ENCODE assay signal across 1 cellular context in the genomic region with DNA sequence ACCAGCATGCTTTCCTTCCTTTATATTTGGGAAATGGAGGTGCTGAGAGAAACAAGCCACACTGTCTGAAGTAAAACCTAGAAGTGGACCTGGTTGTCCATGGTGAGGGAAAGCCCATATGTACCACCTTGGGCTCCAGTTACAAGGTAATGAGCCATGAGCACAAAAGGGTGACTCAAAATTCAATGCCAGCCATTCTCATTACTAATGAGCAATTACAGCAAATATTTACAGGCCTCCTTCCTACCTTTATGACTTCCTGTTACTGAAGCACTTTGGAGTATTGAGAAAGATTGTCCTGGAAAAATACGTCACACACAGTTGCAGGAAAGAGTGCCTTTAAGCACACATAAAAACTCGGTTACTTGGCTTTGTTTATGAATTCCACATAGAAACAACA.
A peak's percentile ranks its signal among the peaks of the same experiment; 100 is the strongest.
TF ChIP-seq lines count a peak whose summit lies in the region.

No MANE protein-coding gene starts in this region.

TF ChIP-seq in HCT116, 20 proteins besides CTCF, POLR2A, EP300 and RAD21 (continued from another document):
- TF ChIP-seq, protein P1, sequence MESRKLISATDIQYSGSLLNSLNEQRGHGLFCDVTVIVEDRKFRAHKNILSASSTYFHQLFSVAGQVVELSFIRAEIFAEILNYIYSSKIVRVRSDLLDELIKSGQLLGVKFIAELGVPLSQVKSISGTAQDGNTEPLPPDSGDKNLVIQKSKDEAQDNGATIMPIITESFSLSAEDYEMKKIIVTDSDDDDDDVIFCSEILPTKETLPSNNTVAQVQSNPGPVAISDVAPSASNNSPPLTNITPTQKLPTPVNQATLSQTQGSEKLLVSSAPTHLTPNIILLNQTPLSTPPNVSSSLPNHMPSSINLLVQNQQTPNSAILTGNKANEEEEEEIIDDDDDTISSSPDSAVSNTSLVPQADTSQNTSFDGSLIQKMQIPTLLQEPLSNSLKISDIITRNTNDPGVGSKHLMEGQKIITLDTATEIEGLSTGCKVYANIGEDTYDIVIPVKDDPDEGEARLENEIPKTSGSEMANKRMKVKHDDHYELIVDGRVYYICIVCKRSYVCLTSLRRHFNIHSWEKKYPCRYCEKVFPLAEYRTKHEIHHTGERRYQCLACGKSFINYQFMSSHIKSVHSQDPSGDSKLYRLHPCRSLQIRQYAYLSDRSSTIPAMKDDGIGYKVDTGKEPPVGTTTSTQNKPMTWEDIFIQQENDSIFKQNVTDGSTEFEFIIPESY (IDR thresholded peaks at IDR 0.05; ENCODE audit: extremely low read depth, insufficient replicate concordance, low read length): no peak
- TF ChIP-seq JUND (IDR thresholded peaks at IDR 0.05) (peak; percentile 74), FOSL1 (IDR thresholded peaks at IDR 0.05; ENCODE audit: low read depth) (peak; percentile 73), YY1 (IDR thresholded peaks at IDR 0.05; ENCODE audit: extremely low read depth, insufficient replicate concordance, low read depth, low read length) (peak; percentile 31), ZFX (IDR thresholded peaks at IDR 0.05) (no peak), ELF1 (IDR thresholded peaks at IDR 0.05; ENCODE audit: borderline replicate concordance, low read depth) (no peak), EZH2phosphoT487 (IDR thresholded peaks at IDR 0.05; ENCODE audit: borderline replicate concordance) (no peak)
- TF ChIP-seq, protein P2, sequence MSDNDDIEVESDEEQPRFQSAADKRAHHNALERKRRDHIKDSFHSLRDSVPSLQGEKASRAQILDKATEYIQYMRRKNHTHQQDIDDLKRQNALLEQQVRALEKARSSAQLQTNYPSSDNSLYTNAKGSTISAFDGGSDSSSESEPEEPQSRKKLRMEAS (IDR thresholded peaks at IDR 0.05): 0 out of 2 replicates have a peak, but pooled peaks have one; percentile 18
- TF ChIP-seq, protein P3, sequence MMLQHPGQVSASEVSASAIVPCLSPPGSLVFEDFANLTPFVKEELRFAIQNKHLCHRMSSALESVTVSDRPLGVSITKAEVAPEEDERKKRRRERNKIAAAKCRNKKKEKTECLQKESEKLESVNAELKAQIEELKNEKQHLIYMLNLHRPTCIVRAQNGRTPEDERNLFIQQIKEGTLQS (IDR thresholded peaks at IDR 0.05): no peak
